ENCODE assay signal across 13 cellular contexts in the genomic region with DNA sequence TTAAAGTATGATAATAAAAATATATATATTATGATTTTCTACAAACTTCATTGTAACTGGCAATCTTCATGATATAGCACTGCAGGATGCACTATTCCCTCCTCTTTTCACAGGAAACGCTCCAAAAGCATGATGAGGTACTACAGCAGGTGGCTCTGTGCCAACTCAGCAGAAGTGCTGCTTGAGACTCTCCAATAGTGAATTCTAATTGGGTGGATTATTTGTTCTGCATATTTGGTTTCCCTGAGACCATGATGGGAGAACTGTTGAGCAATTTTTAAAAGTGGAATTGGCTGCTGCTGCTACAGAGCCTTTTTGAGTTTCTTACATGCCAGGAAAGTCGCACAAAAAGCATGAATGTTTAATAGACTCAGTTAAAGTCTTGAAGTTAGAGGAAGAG.
DNase-seq lines count a peak whose midpoint lies in the region; ATAC-seq and TF ChIP-seq lines count a peak whose summit lies in the region.
"Had no signal": no experiment of that assay in that cellular context is flagged by ENCODE, and none has a peak within 500 bp of the region (broad histone marks: within the 10 kb centered on the region; RNA-seq: fewer than 3 reads in every experiment).

No MANE protein-coding gene starts in this region.

- DNase-seq in DMS53 (lab: John Stamatoyannopoulos, UW): peak; percentile 59
- DNase-seq in NCI-H1105 treated with DMSO at 0.1 percent for 48 hours (lab: John Stamatoyannopoulos, UW): peak; percentile 98
- peak; percentile 93 for DNase-seq in NCI-H748 (lab: John Stamatoyannopoulos, UW; ENCODE audit: unreplicated experiment)
- DNase-seq in fibroblast of peridontal ligament (ENCODE audit: extremely low read depth): peak; percentile 85
- DNase-seq in erythroblast (lab: John Stamatoyannopoulos, UW): no peak
- DNase-seq in occipital lobe (lab: John Stamatoyannopoulos, UW): no peak
- DNase-seq: central memory CD4-positive, alpha-beta T cell; left ventricle myocardium superior; pancreas; RPMI8226; WERI-Rb-1 had no signal

- no peak for ATAC-seq in GM18868 (IDR thresholded peaks at IDR 0.05; ENCODE audit: unreplicated experiment)
- no peak for ATAC-seq in GM21825 (IDR thresholded peaks at IDR 0.05; ENCODE audit: unreplicated experiment)
- ATAC-seq: left ventricle myocardium superior, pancreas had no signal

- no peak for TF ChIP-seq POLR2A in erythroblast (IDR thresholded peaks at IDR 0.05; ENCODE audit: low read length)

Comparison
In these comparisons a context has a peak if more than half of its experiments do, and no peak if none do; other contexts are left out.
1. DNase-seq: peak in DMS53 (single experiment), NCI-H1105 treated with DMSO at 0.1 percent for 48 hours (single experiment), NCI-H748 (single experiment) and fibroblast of peridontal ligament (single experiment); none in erythroblast (0 of 2) and occipital lobe (single experiment).